In genomic region chr15:80948651-80949292, GRCh38 we compare ENCODE assay signal across 25 cellular contexts.
"Had no signal": no experiment of that assay in that cellular context is flagged by ENCODE, and none has a peak within 500 bp of the region (broad histone marks: within the 10 kb centered on the region; RNA-seq: fewer than 3 reads in every experiment).

No MANE protein-coding gene starts in this region.

- H3K4me1 Mint-ChIP-seq: activated CD4-positive, alpha-beta T cell treated with anti-CD3 and anti-CD28 coated beads, Interleukin-2, amount 10 ng/mL, durations not matched to agents 7 days and 5 days; activated naive CD8-positive, alpha-beta T cell treated with anti-CD3 and anti-CD28 coated beads, Interleukin-2, amount 10 ng/mL, durations not matched to agents 7 days and 5 days had no signal

- H3K27ac ChIP-seq: adrenal gland, KMS-11, VCaP had no signal

- H3K27me3 ChIP-seq: adrenal gland, MG63 had no signal

- H3K4me1 ChIP-seq: adrenal gland had no signal

- H3K9ac ChIP-seq: KMS-11 had no signal

- DNase-seq: activated CD4-positive, alpha-beta memory T cell treated with anti-CD3 and anti-CD28 coated beads for 36 hours; activated CD4-positive, alpha-beta T cell treated with anti-CD3 and anti-CD28 coated beads, Interleukin-2, amount 10 ng/mL, durations not matched to agents 7 days and 5 days; activated CD4-positive, CD25-positive, alpha-beta regulatory T cell; activated CD8-positive, alpha-beta memory T cell treated with anti-CD3 and anti-CD28 coated beads for 24 hours; activated naive CD4-positive, alpha-beta T cell treated with anti-CD3 and anti-CD28 coated beads, Interleukin-2, amount 50 U/mL, for 16 hours; activated naive CD8-positive, alpha-beta T cell treated with anti-CD3 and anti-CD28 coated beads, Interleukin-2, amount 10 ng/mL, durations not matched to agents 7 days and 5 days; activated T-cell treated with anti-CD3 and anti-CD28 coated beads, Interleukin-2, amount 50 U/mL, for 72 hours; anterior cingulate cortex; MV-4-11; NCI-H1092 treated with DMSO at 0.1 percent for 48 hours; NCI-H1417 treated with DMSO at 0.1 percent for 48 hours; NCI-H1694; NCI-H2029; NCI-H2107; NCI-H345; NCI-H510A; NCI-H526 treated with DMSO at 0.1 percent for 48 hours; PC-3; SIG-M5; T-helper 1 cell had no signal

- ATAC-seq: activated T-cell treated with anti-CD3 and anti-CD28 coated beads, Interleukin-2, amount 50 U/mL, for 72 hours; PC-3 had no signal

- H3K27me3 Mint-ChIP-seq: activated CD4-positive, alpha-beta memory T cell treated with anti-CD3 and anti-CD28 coated beads for 36 hours; activated CD4-positive, alpha-beta T cell treated with anti-CD3 and anti-CD28 coated beads, Interleukin-2, amount 10 ng/mL, durations not matched to agents 7 days and 5 days; activated naive CD8-positive, alpha-beta T cell treated with anti-CD3 and anti-CD28 coated beads, Interleukin-2, amount 10 ng/mL, durations not matched to agents 7 days and 5 days had no signal

- H3K9me3 ChIP-seq: adrenal gland, MG63 had no signal

- H3K9me3 Mint-ChIP-seq: activated CD4-positive, alpha-beta memory T cell treated with anti-CD3 and anti-CD28 coated beads for 36 hours; activated CD4-positive, alpha-beta T cell treated with anti-CD3 and anti-CD28 coated beads, Interleukin-2, amount 10 ng/mL, durations not matched to agents 7 days and 5 days; activated naive CD8-positive, alpha-beta T cell treated with anti-CD3 and anti-CD28 coated beads, Interleukin-2, amount 10 ng/mL, durations not matched to agents 7 days and 5 days; activated T-cell treated with anti-CD3 and anti-CD28 coated beads, Interleukin-2, amount 50 U/mL, for 72 hours; activated T-helper 2 cell treated with anti-CD3 and anti-CD28 coated beads, Interferon-gamma antibody, Interleukin-2, Interleukin-4, amounts not matched to agents 10 μg/mL and 5 μg/mL and 100 μg/mL, durations not matched to agents 14 hours and 24 hours and 36 hours had no signal

- H3K4me3 Mint-ChIP-seq: activated CD4-positive, alpha-beta memory T cell treated with anti-CD3 and anti-CD28 coated beads for 36 hours; activated CD4-positive, alpha-beta T cell treated with anti-CD3 and anti-CD28 coated beads, Interleukin-2, amount 10 ng/mL, durations not matched to agents 7 days and 5 days; activated naive CD8-positive, alpha-beta T cell treated with anti-CD3 and anti-CD28 coated beads, Interleukin-2, amount 10 ng/mL, durations not matched to agents 7 days and 5 days; activated T-cell treated with anti-CD3 and anti-CD28 coated beads, Interleukin-2, amount 50 U/mL, for 72 hours had no signal

- H3K27ac Mint-ChIP-seq: activated CD4-positive, alpha-beta memory T cell treated with anti-CD3 and anti-CD28 coated beads for 36 hours; activated CD4-positive, alpha-beta T cell treated with anti-CD3 and anti-CD28 coated beads, Interleukin-2, amount 10 ng/mL, durations not matched to agents 7 days and 5 days; activated naive CD8-positive, alpha-beta T cell treated with anti-CD3 and anti-CD28 coated beads, Interleukin-2, amount 10 ng/mL, durations not matched to agents 7 days and 5 days; activated T-cell treated with anti-CD3 and anti-CD28 coated beads, Interleukin-2, amount 50 U/mL, for 72 hours; activated T-helper 2 cell treated with anti-CD3 and anti-CD28 coated beads, Interferon-gamma antibody, Interleukin-2, Interleukin-4, amounts not matched to agents 10 μg/mL and 5 μg/mL and 100 μg/mL, durations not matched to agents 14 hours and 24 hours and 36 hours had no signal

- H3K4me2 ChIP-seq: KMS-11 had no signal

- H3K4me3 ChIP-seq: adrenal gland, MG63 had no signal
